In the genomic region with DNA sequence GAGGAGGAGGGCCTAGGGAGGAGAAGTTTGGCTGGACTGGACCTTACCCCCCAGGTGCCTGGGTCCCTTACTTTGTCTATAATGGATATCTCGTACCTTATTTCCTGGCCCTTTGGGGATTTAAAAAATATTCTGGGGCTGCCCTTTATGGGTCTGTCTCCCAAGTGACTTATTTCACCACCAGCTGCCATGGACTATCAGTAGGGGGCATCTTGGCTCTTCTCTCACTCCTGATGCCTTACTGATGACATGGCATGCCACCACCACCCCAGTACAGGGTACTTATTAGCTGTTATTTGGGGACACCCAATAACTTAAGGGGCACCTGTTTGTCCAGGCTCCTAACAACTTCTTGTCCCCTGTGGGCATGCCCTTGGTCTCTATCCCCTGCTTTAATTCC, we compare ENCODE assay signal across 11 cellular contexts. TPM values are rescaled to one million over a fixed set of nuclear protein-coding genes. Genes with fewer than 3 reads are reported as not detected.
DNase-seq lines count a peak whose midpoint lies in the region; ATAC-seq and TF ChIP-seq lines count a peak whose summit lies in the region.
"Had no signal": no experiment of that assay in that cellular context is flagged by ENCODE, and none has a peak within 500 bp of the region (broad histone marks: within the 10 kb centered on the region; RNA-seq: fewer than 3 reads in every experiment).

No MANE protein-coding gene starts in this region.

- H3K36me3 Mint-ChIP-seq in activated T-cell treated with anti-CD3 and anti-CD28 coated beads, Interleukin-2, amount 50 U/mL, for 24 hours (ENCODE audit: low read depth) = no peaks in the 10 kb centered on the region
- H3K36me3 Mint-ChIP-seq: activated naive CD8-positive, alpha-beta T cell treated with anti-CD3 and anti-CD28 coated beads, Interleukin-2, amount 10 ng/mL, durations not matched to agents 7 days and 5 days had no signal

- H3K4me3 Mint-ChIP-seq in activated T-cell treated with anti-CD3 and anti-CD28 coated beads, Interleukin-2, amount 50 U/mL, for 24 hours = no peak overlapping the region
- H3K4me3 Mint-ChIP-seq: activated naive CD8-positive, alpha-beta T cell treated with anti-CD3 and anti-CD28 coated beads, Interleukin-2, amount 10 ng/mL, durations not matched to agents 7 days and 5 days; neural crest cell had no signal

- no peak for DNase-seq in A673 (ENCODE audit: low spot score)
- DNase-seq in caudate nucleus (lab: John Stamatoyannopoulos, UW) = peak in 18 of 61 donors; percentile 14 to 71 (median 30)
- DNase-seq in midbrain (lab: John Stamatoyannopoulos, UW) = peak; percentile 70
- no peak for DNase-seq in foreskin melanocyte
- DNase-seq in activated T-cell treated with anti-CD3 and anti-CD28 coated beads, Interleukin-2, amount 50 U/mL, for 24 hours = no peak
- DNase-seq: activated naive CD8-positive, alpha-beta T cell treated with anti-CD3 and anti-CD28 coated beads, Interleukin-2, amount 10 ng/mL, durations not matched to agents 7 days and 5 days; NCI-H226 had no signal

- intact Hi-C loops in A673 (cut with micrococcal nuclease; ENCODE audit: unreplicated experiment) = loop anchor here (5.0 kb wide), 1 partner anchor 59 kb away; no protein-coding TSS in a partner anchor

- TF ChIP-seq CTCF in A673 (conservative IDR thresholded peaks at IDR 0.05; ENCODE audit: low read depth, low read length) = peak; percentile 43

- no peak overlapping the region for H3K4me3 ChIP-seq in A673 (ENCODE audit: low read depth, low read length, poor library complexity, severe bottlenecking)

- no peaks in the 10 kb centered on the region for H3K4me1 Mint-ChIP-seq in activated T-cell treated with anti-CD3 and anti-CD28 coated beads, Interleukin-2, amount 50 U/mL, for 24 hours (ENCODE audit: low read depth)
- H3K4me1 Mint-ChIP-seq: activated naive CD8-positive, alpha-beta T cell treated with anti-CD3 and anti-CD28 coated beads, Interleukin-2, amount 10 ng/mL, durations not matched to agents 7 days and 5 days had no signal

- no peaks in the 10 kb centered on the region for H3K9me3 Mint-ChIP-seq in activated T-cell treated with anti-CD3 and anti-CD28 coated beads, Interleukin-2, amount 50 U/mL, for 24 hours
- H3K9me3 Mint-ChIP-seq: activated naive CD8-positive, alpha-beta T cell treated with anti-CD3 and anti-CD28 coated beads, Interleukin-2, amount 10 ng/mL, durations not matched to agents 7 days and 5 days; neural crest cell had no signal

- peak; percentile 59 for TF ChIP-seq RAD21 in Ishikawa (IDR thresholded peaks at IDR 0.05; ENCODE audit: low read depth)

- no peaks in the 10 kb centered on the region for H3K27me3 Mint-ChIP-seq in activated T-cell treated with anti-CD3 and anti-CD28 coated beads, Interleukin-2, amount 50 U/mL, for 24 hours
- H3K27me3 Mint-ChIP-seq: activated naive CD8-positive, alpha-beta T cell treated with anti-CD3 and anti-CD28 coated beads, Interleukin-2, amount 10 ng/mL, durations not matched to agents 7 days and 5 days had no signal

- no TSS peak for BruUV-seq in A673 (replicated peaks; lab: Mats Ljungman, UMichigan)

- no peak overlapping the region for H3K27ac Mint-ChIP-seq in activated T-cell treated with anti-CD3 and anti-CD28 coated beads, Interleukin-2, amount 50 U/mL, for 24 hours
- H3K27ac Mint-ChIP-seq: activated naive CD8-positive, alpha-beta T cell treated with anti-CD3 and anti-CD28 coated beads, Interleukin-2, amount 10 ng/mL, durations not matched to agents 7 days and 5 days had no signal

- H3K36me3 ChIP-seq in A673 (ENCODE audit: insufficient read depth, low read length, poor library complexity, severe bottlenecking) = no peaks in the 10 kb centered on the region

- no peak for ATAC-seq in HG03520 (IDR thresholded peaks at IDR 0.05; ENCODE audit: unreplicated experiment)
- no peak for ATAC-seq in HG02870 (IDR thresholded peaks at IDR 0.05; ENCODE audit: unreplicated experiment)

- H3K9me3 ChIP-seq in A673 (ENCODE audit: low read depth, low read length, poor library complexity, severe bottlenecking) = no peaks in the 10 kb centered on the region

- peaks cover 39% of the 10 kb centered on the region for H3K4me1 ChIP-seq in A673 (ENCODE audit: insufficient read depth, low read length, poor library complexity, severe bottlenecking)

- H3K27me3 ChIP-seq in A673 (replicated peaks; ENCODE audit: insufficient read depth, low read depth, low read length, poor library complexity) = no peaks in the 10 kb centered on the region

- POLR2A ChIA-PET in A673 (lab: Charles Lee; ENCODE audit: low non-redundant PET) = no interaction called here

- CTCF ChIA-PET in A673 (lab: Charles Lee) = interaction anchor here (1.4 to 2.8 kb wide), 2 partner anchors 22 to 28 kb away, joined by 6 to 13 read pairs; no protein-coding TSS in a partner anchor

- no peak for TF ChIP-seq EP300 in Ishikawa (IDR thresholded peaks at IDR 0.05; ENCODE audit: borderline replicate concordance)

- H3K27ac ChIP-seq in A673 (ENCODE audit: low read depth, low read length, poor library complexity, severe bottlenecking) (peak overlapping the region; percentile 70), caudate nucleus (ENCODE audit: low read depth, low read length) (peak overlapping the region; percentile 99)

TF ChIP-seq in Ishikawa, 13 proteins besides CTCF, POLR2A, EP300 and RAD21:
- no peak for TF ChIP-seq YY1 (IDR thresholded peaks at IDR 0.05; ENCODE audit: low read depth)
- TF ChIP-seq REST (IDR thresholded peaks at IDR 0.05; ENCODE audit: low read depth) = no peak
- TF ChIP-seq TEAD4 (IDR thresholded peaks at IDR 0.05) = no peak
- TF ChIP-seq CREB1 (IDR thresholded peaks at IDR 0.05; ENCODE audit: low read depth) = no peak

RNA-seq across cellular contexts. Expression of gene NFIX, which starts 38.0 kb away (rescaled TPM):
- 69.7 and 77.9 TPM in 2 replicates for total RNA-seq in A673 (2021)
